ENCODE assay signal across 15 cellular contexts in genomic region chr12:102023343-102023930, GRCh38. TPM values are rescaled to one million over a fixed set of nuclear protein-coding genes. Genes with fewer than 3 reads are reported as not detected.
A peak's percentile ranks its signal among the peaks of the same experiment; 100 is the strongest.
DNase-seq lines count a peak whose midpoint lies in the region; ATAC-seq and TF ChIP-seq lines count a peak whose summit lies in the region.
"Had no signal": no experiment of that assay in that cellular context is flagged by ENCODE, and none has a peak within 500 bp of the region (broad histone marks: within the 10 kb centered on the region; RNA-seq: fewer than 3 reads in every experiment).

No MANE protein-coding gene starts in this region.

- H3K4me1 ChIP-seq in IMR-90 (ENCODE audit: control insufficient read depth, insufficient read depth, low read length) (peaks cover 5% of the 10 kb centered on the region), esophagus muscularis mucosa (peaks cover 7 to 52% (median 45%) of the 10 kb centered on the region in 4 donors)

- H2AFZ ChIP-seq in IMR-90 (replicated peaks; ENCODE audit: low read length, poor library complexity): no peak overlapping the region

- no peak overlapping the region for H2BK20ac ChIP-seq in IMR-90 (ENCODE audit: low read depth, low read length)

- H3K4me2 ChIP-seq in IMR-90 (ENCODE audit: low read depth, low read length): peak overlapping the region; percentile 35

- H3K56ac ChIP-seq in IMR-90 (ENCODE audit: extremely low read depth, insufficient read depth, low read length): no peak overlapping the region

- H3K23ac ChIP-seq in IMR-90 (ENCODE audit: low read depth, low read length): no peak overlapping the region

- no peaks in the 10 kb centered on the region; the same call in 1 of the 2 replicates for H3K9me1 ChIP-seq in IMR-90 (ENCODE audit: insufficient read depth, low read length)

- DNase-seq in AG09309 (ENCODE audit: low read depth) (peak; percentile 29), IMR-90 (peak; percentile 86), esophagus muscularis mucosa (ENCODE audit: extremely low spot score) (no peak), myocyte (ENCODE audit: low read depth) (peak; percentile 41), GM20000 (ENCODE audit: low spot score) (no peak), NCI-H345 (lab: John Stamatoyannopoulos, UW) (no peak)
- no peak for DNase-seq in activated CD4-positive, alpha-beta T cell treated with anti-CD3 and anti-CD28 coated beads, Interleukin-2, amount 50 U/mL, for 4 hours
- DNase-seq: activated CD8-positive, alpha-beta T cell treated with anti-CD3 and anti-CD28 coated beads for 36 hours; activated gamma-delta T cell treated with Interleukin-2 at 50 U/mL for 16 hours; central memory CD4-positive, alpha-beta T cell; NCI-H1417; NCI-H510A; posterior cingulate gyrus had no signal

- H4K8ac ChIP-seq in IMR-90 (ENCODE audit: low read depth in 2 of 2, low read length in 2 of 2): no peak overlapping the region

- H3K4ac ChIP-seq in IMR-90 (ENCODE audit: low read depth, low read length): no peak overlapping the region; the same call in 1 of the 2 replicates

- 0 out of 2 replicates have a peak overlapping the region, but pooled peaks have one; percentile 52 for H3K14ac ChIP-seq in IMR-90 (replicated peaks; ENCODE audit: low read depth, low read length)

- H2BK15ac ChIP-seq in IMR-90 (ENCODE audit: low read depth, low read length): no peak overlapping the region

- H3K4me3 ChIP-seq in AG09309 (ENCODE audit: control insufficient read depth, low read depth, low read length) (no peak overlapping the region), IMR-90 (ENCODE audit: insufficient read depth, low read depth, low read length) (no peak overlapping the region), esophagus muscularis mucosa (no peak overlapping the region)

- no peak overlapping the region for H2AK5ac ChIP-seq in IMR-90 (ENCODE audit: low read depth, low read length)

- intact Hi-C loops in IMR-90 (cut with micrococcal nuclease): no loop called here
- intact Hi-C loops in esophagus muscularis mucosa (cut with DNase I): no loop called here

- TF ChIP-seq CTCF in AG09309 (IDR thresholded peaks at IDR 0.05; ENCODE audit: control insufficient read depth, insufficient read depth, low read depth, low read length, missing control alignments) (no peak), IMR-90 (conservative IDR thresholded peaks at IDR 0.05; ENCODE audit: low read depth, low read length) (no peak), esophagus muscularis mucosa (IDR thresholded peaks at IDR 0.05) (no peak), GM20000 (IDR thresholded peaks at IDR 0.05; ENCODE audit: extremely low read depth, missing control alignments) (no peak)

- peak; percentile 92 for ATAC-seq in IMR-90 (ENCODE audit: low read depth)
- ATAC-seq in GM21367 (IDR thresholded peaks at IDR 0.05; ENCODE audit: unreplicated experiment): no peak
- ATAC-seq: activated CD8-positive, alpha-beta T cell treated with anti-CD3 and anti-CD28 coated beads for 36 hours; HCT116 had no signal

- no peak overlapping the region for H3K18ac ChIP-seq in IMR-90 (ENCODE audit: low read depth, low read length)

- H3K79me1 ChIP-seq in IMR-90 (ENCODE audit: low read depth in 1 of 2, low read length in 2 of 2): no peaks in the 10 kb centered on the region

- no peak overlapping the region for H4K91ac ChIP-seq in IMR-90 (ENCODE audit: insufficient read depth, low read depth, low read length)

- no peak overlapping the region for H4K5ac ChIP-seq in IMR-90 (ENCODE audit: low read depth, low read length)

- TF ChIP-seq POLR2A in IMR-90 (IDR thresholded peaks at IDR 0.05; ENCODE audit: low read depth, low read length): no peak
- no peak for TF ChIP-seq POLR2A in esophagus muscularis mucosa (IDR thresholded peaks at IDR 0.05; ENCODE audit: low read depth)

- no peak overlapping the region for H3K9ac ChIP-seq in IMR-90 (ENCODE audit: low read depth, low read length)

- no TSS peak for BruUV-seq in IMR-90 (replicated peaks; lab: Mats Ljungman, UMichigan)

- TF ChIP-seq RAD21 in IMR-90 (IDR thresholded peaks at IDR 0.05; ENCODE audit: low read length): no peak

- H3K36me3 ChIP-seq in IMR-90 (ENCODE audit: control insufficient read depth, insufficient read depth, low read length) (no peaks in the 10 kb centered on the region), esophagus muscularis mucosa (peaks cover 0 to 12% (median 5%) of the 10 kb centered on the region in 4 donors)

- no peak overlapping the region for H2AK9ac ChIP-seq in IMR-90 (replicated peaks; ENCODE audit: low read depth, low read length, poor library complexity)

- CTCF ChIA-PET in IMR-90 (lab: Yijun Ruan, JAX): no interaction called here

- H4K20me1 ChIP-seq in IMR-90 (ENCODE audit: insufficient read depth, low read length): no peaks in the 10 kb centered on the region

- H2BK120ac ChIP-seq in IMR-90 (ENCODE audit: low read depth, low read length): no peak overlapping the region

- dilution Hi-C loops in IMR-90 (cut with HindIII; ENCODE audit: low sequenced_read_pairs, unreplicated experiment): no loop called here

- POLR2A ChIA-PET in IMR-90 (lab: Charles Lee; ENCODE audit: unreplicated experiment): no interaction called here

- in situ Hi-C loops in IMR-90 (cut with MboI; ENCODE audit: low sequenced_read_pairs): no loop called here

- H3K27me3 ChIP-seq in IMR-90 (ENCODE audit: control insufficient read depth, insufficient read depth, low read length) (no peaks in the 10 kb centered on the region), esophagus muscularis mucosa (no peaks in the 10 kb centered on the region)

- H3K9me3 ChIP-seq in IMR-90 (ENCODE audit: control insufficient read depth, insufficient read depth, low read length) (no peaks in the 10 kb centered on the region), esophagus muscularis mucosa (no peaks in the 10 kb centered on the region)

- WGBS in IMR-90 (ENCODE audit: extremely low coverage in 2 of 2, insufficient read length in 1 of 2), 2 experiments: no CpG with 5 or more reads among the region's 3 CpGs
- 68% methylated on average over 3 of the region's 3 CpGs for WGBS in esophagus muscularis mucosa

- H2BK5ac ChIP-seq in IMR-90 (ENCODE audit: low read depth, low read length, poor library complexity, severe bottlenecking): peak overlapping the region; percentile 66

- H3K27ac ChIP-seq in IMR-90 (ENCODE audit: insufficient read depth, low read length) (peak overlapping the region; percentile 69; the same call in 1 of the 2 replicates), esophagus muscularis mucosa (replicated peaks in 1 of 4) (peak overlapping the region; percentile 60 to 76 (median 66))

- peak; percentile 17 for TF ChIP-seq EP300 in esophagus muscularis mucosa (IDR thresholded peaks at IDR 0.05)

TF ChIP-seq in IMR-90, 13 proteins besides CTCF, POLR2A, EP300 and RAD21:
- TF ChIP-seq USF2 (IDR thresholded peaks at IDR 0.05; ENCODE audit: low read depth, low read length) (peak; percentile 30; the same call in 1 of the 2 replicates), FOS (IDR thresholded peaks at IDR 0.05; ENCODE audit: low read depth, low read length) (peak; percentile 8; the same call in 1 of the 2 replicates), MXI1 (IDR thresholded peaks at IDR 0.05; ENCODE audit: borderline replicate concordance, low read depth, low read length) (no peak), MAZ (IDR thresholded peaks at IDR 0.05; ENCODE audit: borderline replicate concordance, low read depth, low read length) (no peak), CHD1 (IDR thresholded peaks at IDR 0.05; ENCODE audit: low read depth, low read length) (no peak), CEBPB (IDR thresholded peaks at IDR 0.05; ENCODE audit: low read depth, low read length) (no peak), NFE2L2 (IDR thresholded peaks at IDR 0.05; ENCODE audit: low read depth, low read length) (no peak), ELK1 (IDR thresholded peaks at IDR 0.05; ENCODE audit: borderline replicate concordance, low read depth, low read length) (no peak), RFX5 (IDR thresholded peaks at IDR 0.05; ENCODE audit: low read depth, low read length) (no peak), RCOR1 (IDR thresholded peaks at IDR 0.05; ENCODE audit: insufficient replicate concordance, low read length) (no peak), MAFK (IDR thresholded peaks at IDR 0.05; ENCODE audit: low read depth, low read length) (no peak), BHLHE40 (IDR thresholded peaks at IDR 0.05; ENCODE audit: low read depth, low read length) (peak; percentile 89), SMC3 (IDR thresholded peaks at IDR 0.05; ENCODE audit: low read depth, low read length) (no peak)
TF ChIP-seq in IMR-90: peak in this region for 3.

RNA-seq across cellular contexts. Expression of gene WASHC3, which starts 38.4 kb away (rescaled TPM):
- total RNA-seq in IMR-90 (2012; rRNA removed) (82.8 and 87.1 TPM in 2 replicates), esophagus muscularis mucosa (100 to 1,000 TPM in 1 of 4 donors, 10 to 100 TPM in 3; 85.7 to 101 (median 86.8) TPM), myocyte (67.1 and 72.0 TPM in 2 replicates)
- 52.7 and 54.8 TPM in 2 replicates for polyA plus RNA-seq in IMR-90 (2012; rRNA removed)
- polyA plus RNA-seq in IMR-90 (2012; cell fraction: cytosol; rRNA removed): 16.0 and 23.8 TPM in 2 replicates
- 5.5 and 36.4 TPM in 2 replicates for polyA plus RNA-seq in IMR-90 (2012; cell fraction: nucleus; rRNA removed; ENCODE audit: low replicate concordance)
- polyA plus RNA-seq in myocyte (2012): 59.9 TPM

Comparison
In these comparisons a context has a peak if more than half of its experiments do, and no peak if none do; other contexts are left out.
1. DNase-seq: peak in AG09309 (single experiment), IMR-90 (single experiment) and myocyte (single experiment); none in esophagus muscularis mucosa (single experiment), GM20000 (single experiment), NCI-H345 (single experiment) and activated CD4-positive, alpha-beta T cell treated with anti-CD3 and anti-CD28 coated beads, Interleukin-2, amount 50 U/mL, for 4 hours (0 of 2).